Comparison of ENCODE assay signal across 9 cellular contexts in genomic region chr10:84540022-84540616, GRCh38.
DNase-seq lines count a peak whose midpoint lies in the region; ATAC-seq and TF ChIP-seq lines count a peak whose summit lies in the region.
"Had no signal": no experiment of that assay in that cellular context is flagged by ENCODE, and none has a peak within 500 bp of the region (broad histone marks: within the 10 kb centered on the region; RNA-seq: fewer than 3 reads in every experiment).

No MANE protein-coding gene starts in this region.

- H3K27ac Mint-ChIP-seq in activated T-helper 17 cell treated with anti-CD3 and anti-CD28 coated beads, Interleukin-2, amount 50 U/mL, for 72 hours = no peak overlapping the region

- peak overlapping the region; percentile 38 for H4K91ac ChIP-seq in neuronal stem cell (ENCODE audit: low read depth, low read length, poor library complexity)

- no peaks in the 10 kb centered on the region for H3K9me3 ChIP-seq in neuronal stem cell (replicated peaks in 1 of 2; ENCODE audit: control insufficient read depth in 2 of 2, insufficient read depth in 1 of 2, low read depth in 1 of 2, low read length in 2 of 2)

- no peak overlapping the region for H3K23ac ChIP-seq in neuronal stem cell (ENCODE audit: low read depth, low read length, poor library complexity)

- POLR2A ChIA-PET in GM10248 (lab: Yijun Ruan, JAX) = no interaction called here

- no peak overlapping the region for H3K4me3 ChIP-seq in neuronal stem cell (ENCODE audit: low read length in 2 of 2)

- ATAC-seq in GM18907 (IDR thresholded peaks at IDR 0.05; ENCODE audit: unreplicated experiment) (peak; percentile 15), HG02938 (IDR thresholded peaks at IDR 0.05; ENCODE audit: unreplicated experiment) (peak; percentile 5), GM18873 (IDR thresholded peaks at IDR 0.05; ENCODE audit: low FRiP score, unreplicated experiment) (no peak)
- ATAC-seq in activated T-helper 17 cell treated with anti-CD3 and anti-CD28 coated beads, Interleukin-2, amount 50 U/mL, for 72 hours (replicated peaks) = peak; percentile 24

- no peak overlapping the region for H3K4me2 ChIP-seq in neuronal stem cell (ENCODE audit: insufficient read depth, low read length, poor library complexity, severe bottlenecking)

- no peak for DNase-seq in neuronal stem cell (ENCODE audit: low spot score)
- DNase-seq in activated gamma-delta T cell (lab: John Stamatoyannopoulos, UW) = no peak
- no peak for DNase-seq in GM10248 (ENCODE audit: extremely low spot score)
- DNase-seq in GDM1 (lab: John Stamatoyannopoulos, UW) = no peak

- H4K8ac ChIP-seq in neuronal stem cell (ENCODE audit: low read depth, low read length) = no peak overlapping the region

- peaks cover 0 to 30% (median 0%) of the 10 kb centered on the region in 3 experiments for H3K27me3 ChIP-seq in neuronal stem cell (ENCODE audit: control insufficient read depth in 3 of 3, insufficient read depth in 3 of 3, low read depth in 1 of 3, low read length in 3 of 3)

- no peaks in the 10 kb centered on the region for H3K36me3 Mint-ChIP-seq in activated T-helper 17 cell treated with anti-CD3 and anti-CD28 coated beads, Interleukin-2, amount 50 U/mL, for 72 hours (ENCODE audit: low read depth)

- CTCF ChIA-PET in GM10248 (lab: Yijun Ruan, JAX) = interaction anchor here (0.6 to 11.0 kb wide), 32 partner anchors 9 to 1848 kb away, joined by 3 to 326 read pairs (median 4); partner anchors contain the start of gene CCSER2

- H2AK5ac ChIP-seq in neuronal stem cell (ENCODE audit: low read depth, low read length) = peak overlapping the region; percentile 40

- H3K79me1 ChIP-seq in neuronal stem cell (ENCODE audit: low read depth, low read length) = no peaks in the 10 kb centered on the region

- WGBS in neuronal stem cell (ENCODE audit: extremely low coverage in 2 of 2, insufficient read length in 2 of 2, insufficient replicate concordance in 1 of 2), 2 donors = no CpG with 5 or more reads among the region's 8 CpGs

- peaks cover 15% of the 10 kb centered on the region for H3K4me1 Mint-ChIP-seq in activated T-helper 17 cell treated with anti-CD3 and anti-CD28 coated beads, Interleukin-2, amount 50 U/mL, for 72 hours

- H3K9ac ChIP-seq in neuronal stem cell (ENCODE audit: low read depth, low read length, poor library complexity) = no peak overlapping the region

- no peak overlapping the region for H2BK15ac ChIP-seq in neuronal stem cell (ENCODE audit: low read length)

- peaks cover 2 to 7% of the 10 kb centered on the region in 2 donors for H3K4me1 ChIP-seq in neuronal stem cell (ENCODE audit: control insufficient read depth in 2 of 2, insufficient read depth in 1 of 2, low read depth in 1 of 2, low read length in 2 of 2)

- no peak overlapping the region for H3K27ac ChIP-seq in neuronal stem cell (replicated peaks; ENCODE audit: low read length)

- TF ChIP-seq CTCF in GM10248 (IDR thresholded peaks at IDR 0.05; ENCODE audit: control extremely low read depth, extremely low read depth, low read depth, missing control alignments) = no peak

- H3K4ac ChIP-seq in neuronal stem cell (ENCODE audit: low read length) = no peak overlapping the region

- H2BK12ac ChIP-seq in neuronal stem cell (ENCODE audit: low read length) = no peak overlapping the region

- H3K27me3 Mint-ChIP-seq in activated T-helper 17 cell treated with anti-CD3 and anti-CD28 coated beads, Interleukin-2, amount 50 U/mL, for 72 hours = peaks cover 9% of the 10 kb centered on the region

- H3K4me3 Mint-ChIP-seq in activated T-helper 17 cell treated with anti-CD3 and anti-CD28 coated beads, Interleukin-2, amount 50 U/mL, for 72 hours = peak overlapping the region; percentile 71
- H3K4me3 Mint-ChIP-seq: neural crest cell had no signal

- H3K36me3 ChIP-seq in neuronal stem cell (replicated peaks in 1 of 2; ENCODE audit: control insufficient read depth in 2 of 2, insufficient read depth in 2 of 2, low read length in 2 of 2) = no peaks in the 10 kb centered on the region

- peak overlapping the region; percentile 7 for H3K18ac ChIP-seq in neuronal stem cell (ENCODE audit: low read length)

- no peaks in the 10 kb centered on the region for H3K9me3 Mint-ChIP-seq in activated T-helper 17 cell treated with anti-CD3 and anti-CD28 coated beads, Interleukin-2, amount 50 U/mL, for 72 hours
- H3K9me3 Mint-ChIP-seq: neural crest cell had no signal

- no peak overlapping the region for H3K14ac ChIP-seq in neuronal stem cell (ENCODE audit: low read length)

- peak overlapping the region; percentile 94 for H2AFZ ChIP-seq in neuronal stem cell (ENCODE audit: low read length)

- no peak overlapping the region for H2BK5ac ChIP-seq in neuronal stem cell (ENCODE audit: low read length)

- no peak overlapping the region for H2BK120ac ChIP-seq in neuronal stem cell (ENCODE audit: low read depth, low read length)
